Comparison of ENCODE assay signal across 21 cellular contexts in genomic region chr4:111671756-111672155, GRCh38.
A peak's percentile ranks its signal among the peaks of the same experiment; 100 is the strongest.
DNase-seq lines count a peak whose midpoint lies in the region; ATAC-seq and TF ChIP-seq lines count a peak whose summit lies in the region.
"Had no signal": no experiment of that assay in that cellular context is flagged by ENCODE, and none has a peak within 500 bp of the region (broad histone marks: within the 10 kb centered on the region; RNA-seq: fewer than 3 reads in every experiment).

No MANE protein-coding gene starts in this region.

- no peak overlapping the region for H3K27ac ChIP-seq in prostate gland
- H3K27ac ChIP-seq: A549, BLaER1, C4-2B had no signal

- ATAC-seq in GM18867 (IDR thresholded peaks at IDR 0.05; ENCODE audit: unreplicated experiment), result no peak
- ATAC-seq: A549; CD8-positive, alpha-beta T cell; GM23338 had no signal

- DNase-seq in D341Med (ENCODE audit: low spot score) (peak; percentile 56), NCI-H524 treated with DMSO at 0.1 percent for 48 hours (lab: John Stamatoyannopoulos, UW) (peak; percentile 28), SK-N-DZ (ENCODE audit: low spot score) (peak; percentile 79), retinal pigment epithelial cell (ENCODE audit: low read depth) (peak; percentile 82), NAMALWA (ENCODE audit: low spot score) (no peak), prostate gland (ENCODE audit: low spot score) (no peak), NCI-H69 (lab: John Stamatoyannopoulos, UW) (no peak)
- DNase-seq: 8988T; Caco-2; CD4-positive, CD25-positive, alpha-beta regulatory T cell; CD8-positive, alpha-beta T cell; DMS53; DMS79 treated with DMSO at 0.1 percent for 48 hours; GF-D8; H9; HFFc6 had no signal

- H3K4me3 ChIP-seq in retinal pigment epithelial cell (ENCODE audit: low read length), result no peak overlapping the region
- H3K4me3 ChIP-seq in prostate gland, result no peak overlapping the region
- H3K4me3 ChIP-seq: A549, BLaER1, GM23338 had no signal

- no peak for TF ChIP-seq CTCF in retinal pigment epithelial cell (conservative IDR thresholded peaks at IDR 0.05; ENCODE audit: low read depth, low read length)
- TF ChIP-seq CTCF in prostate gland (IDR thresholded peaks at IDR 0.05), result no peak

- no peak for TF ChIP-seq POLR2A in prostate gland (IDR thresholded peaks at IDR 0.05)

- intact Hi-C loops in prostate gland (cut with DNase I), result no loop called here

- 47% methylated on average over 2 of the region's 2 CpGs for WGBS in prostate gland

- H3K4me1 ChIP-seq in prostate gland (replicated peaks), result no peaks in the 10 kb centered on the region
- H3K4me1 ChIP-seq: A549, BLaER1, Caco-2 had no signal

- H3K9me3 ChIP-seq in prostate gland, result no peaks in the 10 kb centered on the region
- H3K9me3 ChIP-seq: A549, BLaER1, Caco-2 had no signal

- no peaks in the 10 kb centered on the region for H3K36me3 ChIP-seq in prostate gland
- H3K36me3 ChIP-seq: BLaER1 had no signal

- no peaks in the 10 kb centered on the region for H3K27me3 ChIP-seq in prostate gland (replicated peaks; ENCODE audit: insufficient read depth)
- H3K27me3 ChIP-seq: BLaER1 had no signal

Comparison
In these comparisons a context has a peak if more than half of its experiments do, and no peak if none do; other contexts are left out.
1. DNase-seq: peak in D341Med (single experiment), NCI-H524 treated with DMSO at 0.1 percent for 48 hours (single experiment), SK-N-DZ (single experiment) and retinal pigment epithelial cell (single experiment); none in NAMALWA (single experiment), prostate gland (single experiment) and NCI-H69 (single experiment).